In the genomic region with DNA sequence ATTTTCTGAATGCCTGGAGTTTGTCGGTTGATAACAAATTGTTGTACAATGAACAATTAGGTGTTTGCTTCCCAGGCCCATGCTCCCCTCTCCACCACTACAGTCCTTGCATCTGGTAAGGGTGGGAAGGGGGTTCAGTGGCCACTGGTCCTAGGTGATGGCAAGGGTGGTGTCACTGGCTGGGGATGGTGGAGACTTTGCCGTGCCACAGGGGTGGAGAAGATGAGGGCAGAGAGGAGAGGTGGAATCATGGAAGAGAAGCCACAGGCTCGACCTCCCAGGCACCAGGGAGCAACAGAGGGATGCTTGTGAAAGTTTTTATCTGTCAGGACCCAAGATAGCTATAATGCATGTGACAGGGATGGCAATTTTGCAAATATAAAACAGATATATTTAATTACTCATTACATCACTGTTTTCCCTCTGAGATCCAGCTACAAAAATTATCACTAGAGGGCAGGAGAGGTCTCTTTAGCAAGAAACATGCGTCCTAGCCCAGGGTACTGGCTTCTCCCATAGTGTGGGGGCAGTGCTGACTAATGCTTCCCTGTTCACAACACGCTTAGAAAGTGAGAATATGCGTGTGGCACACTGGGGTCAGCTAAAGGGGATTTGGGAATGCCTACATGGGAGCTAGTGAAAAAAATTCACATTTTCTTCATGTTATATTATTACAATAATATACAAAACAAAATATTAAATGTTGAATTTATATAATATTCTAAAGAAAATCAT, we compare ENCODE assay signal across 8 cellular contexts. TPM values are rescaled to one million over a fixed set of nuclear protein-coding genes. Genes with fewer than 3 reads are reported as not detected.
DNase-seq lines count a peak whose midpoint lies in the region; ATAC-seq, FAIRE-seq and TF ChIP-seq lines count a peak whose summit lies in the region.

No MANE protein-coding gene starts in this region.

- in situ Hi-C loops in ACHN (cut with HindIII; ENCODE audit: low pct_ligation_motif_present, low pct_unique_long_range_greater_than_20kb, low sequenced_read_pairs), result no loop called here

- no peak overlapping the region for H3K27ac ChIP-seq in adrenal gland

- H3K27me3 ChIP-seq in adrenal gland, result no peaks in the 10 kb centered on the region

- peak; percentile 91 for FAIRE-seq in GM18507 (lab: Jason Lieb, UNC)

- DNase-seq in ACHN (peak; percentile 82), GM18507 (ENCODE audit: extremely low spot score, insufficient read length, low read depth) (peak; percentile 15), NAMALWA (ENCODE audit: low spot score) (peak; percentile 87), SHP77 (lab: John Stamatoyannopoulos, UW) (peak; percentile 60 to 70), adrenal gland (peak; percentile 73 to 90 (median 81)), left ventricle myocardium superior (peak; percentile 46), putamen (ENCODE audit: low spot score) (peak; percentile 79)

- intact Hi-C loops in adrenal gland (cut with DNase I) (loop anchor here (5.0 kb wide), 1 partner anchor 331 kb away; no protein-coding TSS in a partner anchor), left ventricle myocardium superior (cut with micrococcal nuclease) (loop anchor here (2.0 to 10.0 kb wide), 2 partner anchors 109 to 331 kb away; no protein-coding TSS in a partner anchor)

- H3K4me3 ChIP-seq in adrenal gland, result no peak overlapping the region

- peak; percentile 91 for ATAC-seq in left ventricle myocardium superior
- ATAC-seq in GM19035 (IDR thresholded peaks at IDR 0.05; ENCODE audit: unreplicated experiment), result no peak

- peaks cover 17 to 29% of the 10 kb centered on the region in 2 donors for H3K4me1 ChIP-seq in adrenal gland (replicated peaks in 1 of 2)

- TF ChIP-seq POLR2A in adrenal gland (IDR thresholded peaks at IDR 0.05), result no peak

- H3K9me3 ChIP-seq in adrenal gland (replicated peaks in 1 of 3), result no peaks in the 10 kb centered on the region

- WGBS in adrenal gland, 4 donors, result 17 to 32% (median 29%) methylated on average over 5 to 6 of the region's 6 CpGs

- H3K36me3 ChIP-seq in adrenal gland (replicated peaks in 1 of 2), result no peaks in the 10 kb centered on the region

- peak; percentile 39 to 84 (median 77) for TF ChIP-seq CTCF in adrenal gland (IDR thresholded peaks at IDR 0.05)

RNA-seq across cellular contexts. Expression of a gene that starts 49.0 kb away (rescaled TPM):
- 10 to 100 TPM; 16.9 to 64.1 (median 45.7) TPM for total RNA-seq in adrenal gland
- 10 to 100 TPM; 16.5 to 26.0 (median 18.7) TPM for polyA plus RNA-seq in adrenal gland
- total RNA-seq in left ventricle myocardium superior, result 3.7 TPM

Comparison
In these comparisons a context has a peak if more than half of its experiments do, and no peak if none do; other contexts are left out.
1. DNase-seq: peak in every context shown above with its lines; median percentile 87 in NAMALWA; 82 in ACHN; 81 in adrenal gland; 79 in putamen; 65 in SHP77; 46 in left ventricle myocardium superior; 15 in GM18507.